In genomic region chr15:42155546-42156265, GRCh38 we compare ENCODE assay signal across 13 cellular contexts. TPM values are rescaled to one million over a fixed set of nuclear protein-coding genes. Genes with fewer than 3 reads are reported as not detected.
DNase-seq lines count a peak whose midpoint lies in the region; ATAC-seq and TF ChIP-seq lines count a peak whose summit lies in the region.
"Had no signal": no experiment of that assay in that cellular context is flagged by ENCODE, and none has a peak within 500 bp of the region (broad histone marks: within the 10 kb centered on the region; RNA-seq: fewer than 3 reads in every experiment).

No MANE protein-coding gene starts in this region.

- intact Hi-C loops in lower leg skin (cut with DNase I; ENCODE audit: low total_unique reads), result no loop called here
- intact Hi-C loops in spleen (cut with DNase I; ENCODE audit: low total_unique reads), result no loop called here

- CTCF ChIA-PET in WTC11 (lab: Charles Lee), result interaction anchor here (0.5 to 2.5 kb wide), 8 partner anchors 9 to 504 kb away, joined by 3 to 14 read pairs (median 4); no protein-coding TSS in a partner anchor
- CTCF ChIA-PET in activated CD8-positive, alpha-beta memory T cell treated with anti-CD3 and anti-CD28 coated beads, Interleukin-2, amount 10 ng/mL, durations not matched to agents 7 days and 5 days (lab: Charles Lee), result interaction anchor here (1.0 kb wide), 1 partner anchor 21 kb away, joined by 4 read pairs; no protein-coding TSS in a partner anchor

- no peak for TF ChIP-seq POLR2A in lower leg skin (IDR thresholded peaks at IDR 0.05)
- TF ChIP-seq POLR2A in spleen (IDR thresholded peaks at IDR 0.05), result no peak

- H3K9me3 ChIP-seq in spleen, result no peaks in the 10 kb centered on the region

- ATAC-seq in WTC11, result no peak
- no peak for ATAC-seq in activated CD8-positive, alpha-beta memory T cell treated with anti-CD3 and anti-CD28 coated beads, Interleukin-2, amount 10 ng/mL, durations not matched to agents 7 days and 5 days
- ATAC-seq: activated CD4-positive, CD25-positive, alpha-beta regulatory T cell treated with anti-CD3 and anti-CD28 coated beads, Interleukin-2, amount 50 U/mL, for 24 hours had no signal

- H3K4me1 ChIP-seq in spleen, result no peaks in the 10 kb centered on the region

- H3K4me3 ChIP-seq in lower leg skin (ENCODE audit: low read depth, poor library complexity, severe bottlenecking) (peak overlapping the region; percentile 0), spleen (no peak overlapping the region)

- peaks cover 9% of the 10 kb centered on the region for H3K36me3 Mint-ChIP-seq in WTC11
- H3K36me3 Mint-ChIP-seq in activated CD8-positive, alpha-beta memory T cell treated with anti-CD3 and anti-CD28 coated beads, Interleukin-2, amount 10 ng/mL, durations not matched to agents 7 days and 5 days, result peaks cover 9% of the 10 kb centered on the region

- H3K27ac ChIP-seq in spleen, result no peak overlapping the region

- DNase-seq in DMS153 (lab: John Stamatoyannopoulos, UW) (peak; percentile 15), DMS153 treated with DMSO at 0.1 percent for 48 hours (lab: John Stamatoyannopoulos, UW; ENCODE audit: unreplicated experiment) (no peak), WTC11 (ENCODE audit: low spot score) (no peak), lower leg skin (ENCODE audit: low spot score in 2 of 2) (peak in 1 of 2 donors; percentile 80), spleen (peak; percentile 50), NCI-H748 (lab: John Stamatoyannopoulos, UW; ENCODE audit: unreplicated experiment) (no peak), NOMO-1 (lab: John Stamatoyannopoulos, UW; ENCODE audit: unreplicated experiment in 2 of 2) (no peak)
- DNase-seq in activated CD8-positive, alpha-beta memory T cell treated with anti-CD3 and anti-CD28 coated beads, Interleukin-2, amount 10 ng/mL, durations not matched to agents 7 days and 5 days, result no peak
- DNase-seq: 8988T; central memory CD4-positive, alpha-beta T cell; DND-41 had no signal

- no peak overlapping the region for H3K4me3 Mint-ChIP-seq in WTC11
- H3K4me3 Mint-ChIP-seq in activated CD8-positive, alpha-beta memory T cell treated with anti-CD3 and anti-CD28 coated beads, Interleukin-2, amount 10 ng/mL, durations not matched to agents 7 days and 5 days, result no peak overlapping the region

- POLR2A ChIA-PET in WTC11 (lab: Charles Lee), result no interaction called here

- peaks cover 0 to 3% (median 0%) of the 10 kb centered on the region in 7 donors for H3K27me3 ChIP-seq in spleen (replicated peaks in 1 of 7)

- 47 to 52% methylated on average over 25 to 27 of the region's 28 CpGs for whole genome bisulfite sequencing in lower leg skin, 2 donors
- 71 to 81% (median 72%) methylated on average over 19 to 28 of the region's 28 CpGs for WGBS in spleen, 5 donors

- H3K4me1 Mint-ChIP-seq in WTC11, result peaks cover 7% of the 10 kb centered on the region
- H3K4me1 Mint-ChIP-seq in activated CD8-positive, alpha-beta memory T cell treated with anti-CD3 and anti-CD28 coated beads, Interleukin-2, amount 10 ng/mL, durations not matched to agents 7 days and 5 days, result no peaks in the 10 kb centered on the region

- peaks cover 0 to 26% (median 22%) of the 10 kb centered on the region in 6 donors for H3K36me3 ChIP-seq in spleen

- H3K9me3 Mint-ChIP-seq in WTC11, result no peaks in the 10 kb centered on the region
- H3K9me3 Mint-ChIP-seq in activated CD8-positive, alpha-beta memory T cell treated with anti-CD3 and anti-CD28 coated beads, Interleukin-2, amount 10 ng/mL, durations not matched to agents 7 days and 5 days (ENCODE audit: low read depth), result no peaks in the 10 kb centered on the region

- H3K27me3 Mint-ChIP-seq in WTC11 (ENCODE audit: low read depth), result no peaks in the 10 kb centered on the region
- no peaks in the 10 kb centered on the region for H3K27me3 Mint-ChIP-seq in activated CD8-positive, alpha-beta memory T cell treated with anti-CD3 and anti-CD28 coated beads, Interleukin-2, amount 10 ng/mL, durations not matched to agents 7 days and 5 days

- H3K27ac Mint-ChIP-seq in WTC11, result peak overlapping the region; percentile 46; the same call in 1 of the 2 replicates
- no peak overlapping the region for H3K27ac Mint-ChIP-seq in activated CD8-positive, alpha-beta memory T cell treated with anti-CD3 and anti-CD28 coated beads, Interleukin-2, amount 10 ng/mL, durations not matched to agents 7 days and 5 days

- TF ChIP-seq CTCF in WTC11 (IDR thresholded peaks at IDR 0.05) (no peak), lower leg skin (IDR thresholded peaks at IDR 0.05) (no peak), spleen (IDR thresholded peaks at IDR 0.05 in 8 of 11, conservative IDR thresholded peaks at IDR 0.05 in 3 of 11) (no peak)

TF ChIP-seq in WTC11, 78 proteins besides CTCF, POLR2A, EP300 and RAD21:
- TF ChIP-seq NR2C2 (CRISPR knock-in tag; IDR thresholded peaks at IDR 0.05), result no peak
- TF ChIP-seq TCF7 (CRISPR knock-in tag; IDR thresholded peaks at IDR 0.05; ENCODE audit: low read depth), result no peak
- TF ChIP-seq ZNF232 (CRISPR knock-in tag; IDR thresholded peaks at IDR 0.05), result no peak
- no peak for TF ChIP-seq CDX4 (CRISPR knock-in tag; IDR thresholded peaks at IDR 0.05; ENCODE audit: borderline replicate concordance)
- no peak for TF ChIP-seq ZBTB43 (CRISPR knock-in tag; IDR thresholded peaks at IDR 0.05)
- TF ChIP-seq NFYB (CRISPR knock-in tag; conservative IDR thresholded peaks at IDR 0.05; ENCODE audit: low read depth), result no peak
- TF ChIP-seq, protein P1, sequence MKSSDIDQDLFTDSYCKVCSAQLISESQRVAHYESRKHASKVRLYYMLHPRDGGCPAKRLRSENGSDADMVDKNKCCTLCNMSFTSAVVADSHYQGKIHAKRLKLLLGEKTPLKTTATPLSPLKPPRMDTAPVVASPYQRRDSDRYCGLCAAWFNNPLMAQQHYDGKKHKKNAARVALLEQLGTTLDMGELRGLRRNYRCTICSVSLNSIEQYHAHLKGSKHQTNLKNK (CRISPR knock-in tag; IDR thresholded peaks at IDR 0.05), result no peak
- TF ChIP-seq TEAD4 (CRISPR knock-in tag; IDR thresholded peaks at IDR 0.05), result no peak
- TF ChIP-seq ESRRA (CRISPR knock-in tag; IDR thresholded peaks at IDR 0.05; ENCODE audit: borderline replicate concordance), result no peak
- TF ChIP-seq, protein P2, sequence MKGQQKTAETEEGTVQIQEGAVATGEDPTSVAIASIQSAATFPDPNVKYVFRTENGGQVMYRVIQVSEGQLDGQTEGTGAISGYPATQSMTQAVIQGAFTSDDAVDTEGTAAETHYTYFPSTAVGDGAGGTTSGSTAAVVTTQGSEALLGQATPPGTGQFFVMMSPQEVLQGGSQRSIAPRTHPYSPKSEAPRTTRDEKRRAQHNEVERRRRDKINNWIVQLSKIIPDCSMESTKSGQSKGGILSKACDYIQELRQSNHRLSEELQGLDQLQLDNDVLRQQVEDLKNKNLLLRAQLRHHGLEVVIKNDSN (CRISPR knock-in tag; IDR thresholded peaks at IDR 0.05), result no peak
- TF ChIP-seq ZNF219 (CRISPR knock-in tag; IDR thresholded peaks at IDR 0.05; ENCODE audit: borderline replicate concordance), result no peak
TF ChIP-seq in WTC11: peak in this region for 0.

RNA-seq across cellular contexts. Expression of gene PLA2G4F, which starts 0.7 kb away (rescaled TPM):
- total RNA-seq in WTC11 (2021) (0.11 to 0.18 TPM (median 0.16 TPM) in 3 replicates), lower leg skin (100 to 1,000 TPM; 117 to 176 (median 170) TPM), spleen (not detected)
- under 1 TPM in 1 of 3 donors, not detected in 2; 0.03 TPM for polyA plus RNA-seq in spleen
- not detected for total RNA-seq in activated CD8-positive, alpha-beta memory T cell treated with anti-CD3 and anti-CD28 coated beads, Interleukin-2, amount 10 ng/mL, durations not matched to agents 7 days and 5 days
- total RNA-seq: pulmonary artery endothelial cell had no signal

RNA-seq across cellular contexts. Expression of gene VPS39, which starts 52.4 kb away (rescaled TPM):
- 43.9 to 44.7 TPM (median 44.5 TPM) in 3 replicates for total RNA-seq in WTC11 (2021)
- total RNA-seq in lower leg skin, result 10 to 100 TPM; 41.8 to 64.6 (median 51.5) TPM
- 100 to 1,000 TPM in 4 of 7 donors, 10 to 100 TPM in 3; 71.3 to 220 (median 105) TPM for total RNA-seq in spleen
- 10 to 100 TPM; 25.9 to 48.0 (median 47.6) TPM for polyA plus RNA-seq in spleen
- total RNA-seq in activated CD8-positive, alpha-beta memory T cell treated with anti-CD3 and anti-CD28 coated beads, Interleukin-2, amount 10 ng/mL, durations not matched to agents 7 days and 5 days, result 10 to 100 TPM; 58.7 to 70.1 TPM

Comparison
In these comparisons a context has a peak if more than half of its experiments do, and no peak if none do; other contexts are left out.
1. DNase-seq: peak in DMS153 (single experiment) and spleen (single experiment); none in DMS153 treated with DMSO at 0.1 percent for 48 hours (single experiment), WTC11 (single experiment), NCI-H748 (single experiment), NOMO-1 (0 of 2) and activated CD8-positive, alpha-beta memory T cell treated with anti-CD3 and anti-CD28 coated beads, Interleukin-2, amount 10 ng/mL, durations not matched to agents 7 days and 5 days (single experiment).
2. RNA of gene PLA2G4F, which starts 0.7 kb away (total RNA-seq): 117 to 176 TPM in lower leg skin; 0.11 to 0.18 TPM in WTC11, not detected in activated CD8-positive, alpha-beta memory T cell treated with anti-CD3 and anti-CD28 coated beads, Interleukin-2, amount 10 ng/mL, durations not matched to agents 7 days and 5 days and not detected in spleen; every median in the first group is over 100 times any median in the second.